ENCODE assay signal across 23 cellular contexts in the genomic region with DNA sequence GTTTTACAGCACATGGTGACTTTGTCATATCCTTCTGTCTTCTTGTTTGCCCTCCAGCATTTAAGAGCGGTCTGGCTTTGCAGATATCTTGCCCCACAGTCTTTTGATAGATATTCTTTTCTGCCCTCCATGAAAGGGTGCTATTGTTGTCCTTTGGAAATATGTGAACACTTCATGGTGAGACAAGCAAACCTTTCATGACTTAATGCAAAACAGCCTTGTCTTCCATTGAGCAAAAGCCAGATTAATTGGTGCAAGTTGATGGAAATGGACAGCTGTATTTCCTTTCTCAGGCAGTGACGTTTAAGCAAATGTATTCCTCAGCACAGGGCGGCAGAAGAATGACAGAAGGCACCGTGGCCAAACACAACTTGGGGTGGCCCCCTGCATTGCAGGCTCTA. TPM values are rescaled to one million over a fixed set of nuclear protein-coding genes. Genes with fewer than 3 reads are reported as not detected.
DNase-seq lines count a peak whose midpoint lies in the region; ATAC-seq lines count a peak whose summit lies in the region.
"Had no signal": no experiment of that assay in that cellular context is flagged by ENCODE, and none has a peak within 500 bp of the region (broad histone marks: within the 10 kb centered on the region; RNA-seq: fewer than 3 reads in every experiment).

No MANE protein-coding gene starts in this region.

- peaks cover 25 to 45% (median 32%) of the 10 kb centered on the region in 3 donors for H3K4me1 ChIP-seq in skeletal muscle tissue (ENCODE audit: control insufficient read depth in 3 of 3, insufficient read depth in 3 of 3, low read length in 3 of 3)
- H3K4me1 ChIP-seq: BE2C had no signal

- H3K27me3 ChIP-seq in skeletal muscle tissue (ENCODE audit: control insufficient read depth in 3 of 3, insufficient read depth in 3 of 3, low read length in 3 of 3) = no peaks in the 10 kb centered on the region
- H3K27me3 ChIP-seq: BE2C, MG63, neutrophil had no signal

- ATAC-seq in esophagus mucosa (no peak), HG03139 (IDR thresholded peaks at IDR 0.05; ENCODE audit: unreplicated experiment) (no peak)
- ATAC-seq: activated T-cell treated with anti-CD3 and anti-CD28 coated beads, Interleukin-2, amount 50 U/mL, for 4 hours; HCT116 had no signal

- no peaks in the 10 kb centered on the region for H3K9me3 ChIP-seq in skeletal muscle tissue (ENCODE audit: control insufficient read depth in 3 of 3, low read length in 3 of 3)
- H3K9me3 ChIP-seq: BE2C, MG63, neutrophil had no signal

- peak overlapping the region; percentile 42 for H3K27ac ChIP-seq in skeletal muscle tissue (ENCODE audit: low read depth, low read length)
- H3K27ac ChIP-seq: neutrophil had no signal

- peak; percentile 24 for DNase-seq in activated effector memory CD4-positive, alpha-beta T cell treated with anti-CD3 and anti-CD28 coated beads, Interleukin-2, amount 50 U/mL, for 16 hours
- DNase-seq in activated effector memory CD4-positive, alpha-beta T cell treated with Interleukin-2 at 50 U/mL for 16 hours = no peak
- DNase-seq in SK-MEL-5 (ENCODE audit: low read depth, low spot score) (peak; percentile 99), medulla oblongata (ENCODE audit: extremely low spot score) (peak; percentile 86)
- no peak for DNase-seq in activated CD4-positive, alpha-beta T cell treated with anti-CD3 and anti-CD28 coated beads, Interleukin-2, amount 50 U/mL, for 1 hour
- DNase-seq: activated CD4-positive, CD25-positive, alpha-beta regulatory T cell; activated CD8-positive, alpha-beta memory T cell treated with anti-CD3 and anti-CD28 coated beads for 24 hours; activated naive CD4-positive, alpha-beta T cell treated with anti-CD3 and anti-CD28 coated beads, Interleukin-2, amount 50 U/mL, for 16 hours; activated T-cell treated with anti-CD3 and anti-CD28 coated beads, Interleukin-2, amount 50 U/mL, for 4 hours; effector CD8-positive, alpha-beta T cell; MG63; NCI-H187; NCI-H226; NK-92 treated with Interleukin-12 subunit alpha and Interleukin-12 subunit beta, amount 100 ng/mL, for 24 hours; retina; RPMI8226; T1000 had no signal

- H3K36me3 ChIP-seq in skeletal muscle tissue (ENCODE audit: control insufficient read depth in 3 of 3, insufficient read depth in 3 of 3, low read length in 3 of 3) = peaks cover 4 to 7% (median 6%) of the 10 kb centered on the region in 3 donors
- H3K36me3 ChIP-seq: BE2C, neutrophil had no signal

- H3K9ac ChIP-seq in skeletal muscle tissue (ENCODE audit: low read depth in 1 of 3, low read length in 3 of 3) = peak overlapping the region; percentile 1 to 53 (median 43)

- peak overlapping the region in 1 of 3 donors; percentile 17 for H3K4me3 ChIP-seq in skeletal muscle tissue (ENCODE audit: low read length in 3 of 3)
- H3K4me3 ChIP-seq: MG63 had no signal

- in situ Hi-C loops in SK-MEL-5 (cut with HindIII; ENCODE audit: low pct_unique_long_range_greater_than_20kb, low sequenced_read_pairs) = no loop called here

RNA-seq across cellular contexts. Expression of a gene that starts 4.4 kb away (rescaled TPM):
- 9.5 and 12.2 TPM in 2 replicates for total RNA-seq in SK-MEL-5 (2014; rRNA removed; shearing (Covaris generic))
- polyA plus RNA-seq in SK-MEL-5 (2015; cell fraction: cytosol; rRNA removed) = 41.2 and 46.1 TPM in 2 replicates
- polyA plus RNA-seq in SK-MEL-5 (2015; cell fraction: nucleus; rRNA removed) = 13.2 and 13.8 TPM in 2 replicates
- total RNA-seq in skeletal muscle tissue (8.4 TPM), esophagus mucosa (17.4 TPM)

RNA-seq across cellular contexts. Expression of a gene that starts 25.4 kb away (rescaled TPM):
- total RNA-seq in SK-MEL-5 (2014; rRNA removed; shearing (Covaris generic)) = 5.9 and 7.0 TPM in 2 replicates
- polyA plus RNA-seq in SK-MEL-5 (2015; cell fraction: cytosol; rRNA removed) = 12.9 and 21.6 TPM in 2 replicates
- polyA plus RNA-seq in SK-MEL-5 (2015; cell fraction: nucleus; rRNA removed) = 7.1 and 16.9 TPM in 2 replicates
- total RNA-seq in skeletal muscle tissue (3.1 TPM), esophagus mucosa (5.8 TPM)

RNA-seq across cellular contexts. Expression of a gene that starts 39.3 kb away (rescaled TPM):
- 21.2 and 27.2 TPM in 2 replicates for total RNA-seq in SK-MEL-5 (2014; rRNA removed; shearing (Covaris generic))
- polyA plus RNA-seq in SK-MEL-5 (2015; cell fraction: cytosol; rRNA removed) = 25.0 and 29.8 TPM in 2 replicates
- 42.5 and 43.9 TPM in 2 replicates for polyA plus RNA-seq in SK-MEL-5 (2015; cell fraction: nucleus; rRNA removed)
- total RNA-seq in skeletal muscle tissue (12.5 TPM), esophagus mucosa (13.2 TPM)

RNA-seq across cellular contexts. Expression of a gene that starts 39.6 kb away (rescaled TPM):
- total RNA-seq in SK-MEL-5 (2014; rRNA removed; shearing (Covaris generic)) = 124 and 129 TPM in 2 replicates
- 120 and 160 TPM in 2 replicates for polyA plus RNA-seq in SK-MEL-5 (2015; cell fraction: cytosol; rRNA removed)
- polyA plus RNA-seq in SK-MEL-5 (2015; cell fraction: nucleus; rRNA removed) = 129 and 159 TPM in 2 replicates
- total RNA-seq in skeletal muscle tissue (20.9 TPM), esophagus mucosa (49.0 TPM)

RNA-seq across cellular contexts. Expression of a gene that starts 47.2 kb away (rescaled TPM):
- 198 and 242 TPM in 2 replicates for total RNA-seq in SK-MEL-5 (2014; rRNA removed; shearing (Covaris generic))
- 395 and 419 TPM in 2 replicates for polyA plus RNA-seq in SK-MEL-5 (2015; cell fraction: cytosol; rRNA removed)
- 126 and 127 TPM in 2 replicates for polyA plus RNA-seq in SK-MEL-5 (2015; cell fraction: nucleus; rRNA removed)
- 20.9 TPM for total RNA-seq in skeletal muscle tissue
- 54.2 TPM for total RNA-seq in esophagus mucosa

Comparison
In these comparisons a context has a peak if more than half of its experiments do, and no peak if none do; other contexts are left out.
1. DNase-seq: peak in activated effector memory CD4-positive, alpha-beta T cell treated with anti-CD3 and anti-CD28 coated beads, Interleukin-2, amount 50 U/mL, for 16 hours (single experiment), SK-MEL-5 (single experiment) and medulla oblongata (single experiment); none in activated effector memory CD4-positive, alpha-beta T cell treated with Interleukin-2 at 50 U/mL for 16 hours (single experiment) and activated CD4-positive, alpha-beta T cell treated with anti-CD3 and anti-CD28 coated beads, Interleukin-2, amount 50 U/mL, for 1 hour (single experiment).